In genomic region chr11:115501504-115501894, GRCh38 we compare ENCODE assay signal across 15 cellular contexts. TPM values are rescaled to one million over a fixed set of nuclear protein-coding genes. Genes with fewer than 3 reads are reported as not detected.
DNase-seq lines count a peak whose midpoint lies in the region; ATAC-seq, FAIRE-seq and TF ChIP-seq lines count a peak whose summit lies in the region.
"Had no signal": no experiment of that assay in that cellular context is flagged by ENCODE, and none has a peak within 500 bp of the region (broad histone marks: within the 10 kb centered on the region; RNA-seq: fewer than 3 reads in every experiment).

No MANE protein-coding gene starts in this region.

- H3K36me3 ChIP-seq in endocrine pancreas (ENCODE audit: control insufficient read depth, insufficient read depth, low read length) = no peaks in the 10 kb centered on the region
- H3K36me3 ChIP-seq: BLaER1 treated with 17β-estradiol and CSF1 and Interleukin-3, amounts not matched to agents 10 nM and 100 nM had no signal

- peak overlapping the region; percentile 31 for H3K9ac ChIP-seq in endocrine pancreas (ENCODE audit: control insufficient read depth, insufficient read depth, low read length)
- H3K9ac ChIP-seq: BLaER1 treated with 17β-estradiol and CSF1 and Interleukin-3, amounts not matched to agents 10 nM and 100 nM; GM23248 had no signal

- intact Hi-C loops in sciatic nerve (cut with DNase I) = loop anchor here (10.0 kb wide), 1 partner anchor 167 kb away; no protein-coding TSS in a partner anchor

- ATAC-seq in sciatic nerve = no peak
- ATAC-seq in HG02938 (IDR thresholded peaks at IDR 0.05; ENCODE audit: unreplicated experiment) = no peak
- ATAC-seq: naive thymus-derived CD8-positive, alpha-beta T cell; Right ventricle myocardium inferior; T-helper 17 cell had no signal

- H3K4me1 ChIP-seq in endocrine pancreas (ENCODE audit: control insufficient read depth, insufficient read depth, low read length) = peaks cover 3% of the 10 kb centered on the region

- no peak for TF ChIP-seq POLR2A in GM12892 (IDR thresholded peaks at IDR 0.05; ENCODE audit: low read depth, low read length)

- no peaks in the 10 kb centered on the region for H3K27me3 ChIP-seq in endocrine pancreas (ENCODE audit: control insufficient read depth, insufficient read depth, low read length)

- FAIRE-seq in GM12892 (lab: Jason Lieb, UNC) = peak; percentile 69

- peak overlapping the region; percentile 67 for H3K4me3 ChIP-seq in endocrine pancreas (ENCODE audit: control insufficient read depth, insufficient read depth, low read length)
- H3K4me3 ChIP-seq: BLaER1 treated with 17β-estradiol and CSF1 and Interleukin-3, amounts not matched to agents 10 nM and 100 nM; GM23248 had no signal

- H3K9me3 ChIP-seq in endocrine pancreas (ENCODE audit: control insufficient read depth, low read length) = no peaks in the 10 kb centered on the region

- DNase-seq in GM12892 (ENCODE audit: insufficient read length) (no peak), NCI-H1105 (lab: John Stamatoyannopoulos, UW) (peak; percentile 41), retina (peak; percentile 55), sciatic nerve (ENCODE audit: low spot score) (no peak), hippocampal formation (lab: John Stamatoyannopoulos, UW) (no peak)
- DNase-seq: activated CD4-positive, CD25-positive, alpha-beta regulatory T cell treated with anti-CD3 and anti-CD28 coated beads, Interleukin-2, amount 50 U/mL, for 72 hours; activated effector memory CD4-positive, alpha-beta T cell treated with anti-CD3 and anti-CD28 coated beads, Interleukin-2, amount 50 U/mL, for 16 hours; GM23248; naive thymus-derived CD8-positive, alpha-beta T cell; NCI-H2171; T-helper 17 cell had no signal

RNA-seq across cellular contexts. Expression of gene CADM1, which starts 2.7 kb away (rescaled TPM):
- polyA plus RNA-seq in GM12892 (2012; ENCODE audit: missing spikeins) = 13.6 TPM
- total RNA-seq in sciatic nerve = 58.7 TPM
- total RNA-seq: naive thymus-derived CD8-positive, alpha-beta T cell had no signal

Comparison
In these comparisons a context has a peak if more than half of its experiments do, and no peak if none do; other contexts are left out.
1. DNase-seq: peak in NCI-H1105 (single experiment) and retina (single experiment); none in GM12892 (single experiment), sciatic nerve (single experiment) and hippocampal formation (0 of 2).